Comparison of ENCODE assay signal across 18 cellular contexts in the genomic region with DNA sequence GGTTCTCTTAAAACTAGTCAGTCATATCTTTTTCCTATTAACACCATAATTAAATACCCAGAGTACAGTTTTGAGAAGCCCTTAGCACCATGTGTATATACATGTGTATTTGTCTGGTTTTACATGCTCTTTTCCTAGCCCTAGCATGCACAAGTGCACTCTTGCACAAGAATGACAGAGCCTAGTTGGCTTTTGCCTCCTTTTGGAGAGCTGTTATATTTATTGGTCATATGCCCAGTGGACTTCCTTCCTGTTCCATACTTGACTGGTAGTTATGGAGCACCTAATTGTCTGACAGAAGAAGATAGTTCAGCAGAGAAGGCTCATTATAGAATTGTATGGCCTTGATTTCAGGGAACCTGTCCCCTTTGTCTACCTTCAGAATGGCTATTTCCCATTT.
DNase-seq lines count a peak whose midpoint lies in the region; ATAC-seq and TF ChIP-seq lines count a peak whose summit lies in the region.
"Had no signal": no experiment of that assay in that cellular context is flagged by ENCODE, and none has a peak within 500 bp of the region (broad histone marks: within the 10 kb centered on the region; RNA-seq: fewer than 3 reads in every experiment).

No MANE protein-coding gene starts in this region.

- no peak for TF ChIP-seq RAD21 in IMR-90 (IDR thresholded peaks at IDR 0.05; ENCODE audit: low read length)

- H2AK9ac ChIP-seq in IMR-90 (replicated peaks; ENCODE audit: low read depth, low read length, poor library complexity) = no peak overlapping the region

- TF ChIP-seq POLR2A in IMR-90 (IDR thresholded peaks at IDR 0.05; ENCODE audit: low read depth, low read length) = no peak

- no peaks in the 10 kb centered on the region for H4K20me1 ChIP-seq in IMR-90 (ENCODE audit: insufficient read depth, low read length)

- DNase-seq in AG10803 (ENCODE audit: low read depth) = peak; percentile 16
- DNase-seq in IMR-90 = peak; percentile 6
- DNase-seq in dermis blood vessel endothelial cell = peak; percentile 15
- peak; percentile 53 for DNase-seq in fibroblast of the aortic adventitia (ENCODE audit: low read depth)
- DNase-seq in HK-2 (ENCODE audit: unreplicated experiment) = no peak
- no peak for DNase-seq in NCI-H345 treated with DMSO at 0.1 percent for 48 hours (lab: John Stamatoyannopoulos, UW; ENCODE audit: unreplicated experiment)
- DNase-seq in OCI-M2 (lab: John Stamatoyannopoulos, UW; ENCODE audit: unreplicated experiment) = no peak
- DNase-seq: CD8-positive, alpha-beta memory T cell; KG1; NCI-H1436; NCI-H1930; NCI-H2171; NCI-H446 treated with DMSO at 0.1 percent for 48 hours; NCI-H69; NK-92 treated with Interleukin-12 subunit alpha and Interleukin-12 subunit beta, amount 100 ng/mL, for 24 hours; Right ventricle myocardium superior had no signal

- H3K9me3 ChIP-seq in IMR-90 (ENCODE audit: control insufficient read depth, insufficient read depth, low read length) = no peaks in the 10 kb centered on the region

- no peak overlapping the region for H3K56ac ChIP-seq in IMR-90 (ENCODE audit: extremely low read depth, insufficient read depth, low read length)

- POLR2A ChIA-PET in IMR-90 (lab: Charles Lee; ENCODE audit: unreplicated experiment) = no interaction called here

- H2BK20ac ChIP-seq in IMR-90 (ENCODE audit: low read depth, low read length) = no peak overlapping the region

- H4K8ac ChIP-seq in IMR-90 (ENCODE audit: low read depth in 2 of 2, low read length in 2 of 2) = no peak overlapping the region

- H4K5ac ChIP-seq in IMR-90 (ENCODE audit: low read depth, low read length) = no peak overlapping the region

- no peaks in the 10 kb centered on the region for H3K4me1 ChIP-seq in IMR-90 (ENCODE audit: control insufficient read depth, insufficient read depth, low read length)

- H2BK15ac ChIP-seq in IMR-90 (ENCODE audit: low read depth, low read length) = no peak overlapping the region

- no peaks in the 10 kb centered on the region for H3K27me3 ChIP-seq in IMR-90 (ENCODE audit: control insufficient read depth, insufficient read depth, low read length)

- dilution Hi-C loops in IMR-90 (cut with HindIII; ENCODE audit: low sequenced_read_pairs, unreplicated experiment) = no loop called here

- H2AK5ac ChIP-seq in IMR-90 (ENCODE audit: low read depth, low read length) = no peak overlapping the region

- no peak overlapping the region for H2BK120ac ChIP-seq in IMR-90 (ENCODE audit: low read depth, low read length)

- no peak overlapping the region for H3K9ac ChIP-seq in IMR-90 (ENCODE audit: low read depth, low read length)

- no peaks in the 10 kb centered on the region for H3K79me1 ChIP-seq in IMR-90 (ENCODE audit: low read depth in 1 of 2, low read length in 2 of 2)

- H4K91ac ChIP-seq in IMR-90 (ENCODE audit: insufficient read depth, low read depth, low read length) = no peak overlapping the region

- H3K36me3 ChIP-seq in IMR-90 (ENCODE audit: control insufficient read depth, insufficient read depth, low read length) = no peaks in the 10 kb centered on the region; the same call in 1 of the 2 replicates

- intact Hi-C loops in IMR-90 (cut with micrococcal nuclease) = no loop called here

- no TSS peak for BruUV-seq in IMR-90 (replicated peaks; lab: Mats Ljungman, UMichigan)

- H3K14ac ChIP-seq in IMR-90 (replicated peaks; ENCODE audit: low read depth, low read length) = no peak overlapping the region

- H2AFZ ChIP-seq in IMR-90 (replicated peaks; ENCODE audit: low read length, poor library complexity) = no peak overlapping the region

- H2BK5ac ChIP-seq in IMR-90 (ENCODE audit: low read depth, low read length, poor library complexity, severe bottlenecking) = no peak overlapping the region

- H3K4me3 ChIP-seq in AG10803 (ENCODE audit: low read length) = no peak overlapping the region
- no peak overlapping the region for H3K4me3 ChIP-seq in IMR-90 (ENCODE audit: insufficient read depth, low read depth, low read length)
- H3K4me3 ChIP-seq in fibroblast of the aortic adventitia (ENCODE audit: low read depth, low read length) = no peak overlapping the region
- H3K4me3 ChIP-seq: SK-N-MC had no signal

- no peak overlapping the region for H3K4ac ChIP-seq in IMR-90 (ENCODE audit: low read depth, low read length)

- no peaks in the 10 kb centered on the region; the same call in 1 of the 2 replicates for H3K9me1 ChIP-seq in IMR-90 (ENCODE audit: insufficient read depth, low read length)

- no peak overlapping the region for H3K27ac ChIP-seq in IMR-90 (ENCODE audit: insufficient read depth, low read length)
- H3K27ac ChIP-seq: SK-N-MC had no signal

- TF ChIP-seq CTCF in AG10803 (conservative IDR thresholded peaks at IDR 0.05; ENCODE audit: low read length) (no peak), IMR-90 (conservative IDR thresholded peaks at IDR 0.05; ENCODE audit: low read depth, low read length) (no peak), fibroblast of the aortic adventitia (IDR thresholded peaks at IDR 0.05; ENCODE audit: insufficient read depth, low read length) (no peak)

- H3K4me2 ChIP-seq in IMR-90 (ENCODE audit: low read depth, low read length) = no peak overlapping the region

- CTCF ChIA-PET in IMR-90 (lab: Yijun Ruan, JAX) = interaction anchor here (0.9 to 1.9 kb wide), 2 partner anchors 22 to 33 kb away, joined by 3 to 6 read pairs; no protein-coding TSS in a partner anchor

- ATAC-seq in IMR-90 (ENCODE audit: low read depth) (no peak), HG03520 (IDR thresholded peaks at IDR 0.05; ENCODE audit: unreplicated experiment) (no peak)

- in situ Hi-C loops in IMR-90 (cut with MboI; ENCODE audit: low sequenced_read_pairs) = no loop called here

- H3K23ac ChIP-seq in IMR-90 (ENCODE audit: low read depth, low read length) = no peak overlapping the region

- H3K18ac ChIP-seq in IMR-90 (ENCODE audit: low read depth, low read length) = no peak overlapping the region

TF ChIP-seq in IMR-90, 13 proteins besides CTCF, POLR2A, EP300 and RAD21:
- TF ChIP-seq, protein P1, sequence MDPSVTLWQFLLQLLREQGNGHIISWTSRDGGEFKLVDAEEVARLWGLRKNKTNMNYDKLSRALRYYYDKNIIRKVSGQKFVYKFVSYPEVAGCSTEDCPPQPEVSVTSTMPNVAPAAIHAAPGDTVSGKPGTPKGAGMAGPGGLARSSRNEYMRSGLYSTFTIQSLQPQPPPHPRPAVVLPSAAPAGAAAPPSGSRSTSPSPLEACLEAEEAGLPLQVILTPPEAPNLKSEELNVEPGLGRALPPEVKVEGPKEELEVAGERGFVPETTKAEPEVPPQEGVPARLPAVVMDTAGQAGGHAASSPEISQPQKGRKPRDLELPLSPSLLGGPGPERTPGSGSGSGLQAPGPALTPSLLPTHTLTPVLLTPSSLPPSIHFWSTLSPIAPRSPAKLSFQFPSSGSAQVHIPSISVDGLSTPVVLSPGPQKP (IDR thresholded peaks at IDR 0.05; ENCODE audit: borderline replicate concordance, low read depth, low read length) = no peak
- no peak for TF ChIP-seq USF2 (IDR thresholded peaks at IDR 0.05; ENCODE audit: low read depth, low read length)
- TF ChIP-seq MXI1 (IDR thresholded peaks at IDR 0.05; ENCODE audit: borderline replicate concordance, low read depth, low read length) = no peak
- TF ChIP-seq SMC3 (IDR thresholded peaks at IDR 0.05; ENCODE audit: low read depth, low read length) = no peak
- no peak for TF ChIP-seq FOS (IDR thresholded peaks at IDR 0.05; ENCODE audit: low read depth, low read length)
- TF ChIP-seq RFX5 (IDR thresholded peaks at IDR 0.05; ENCODE audit: low read depth, low read length) = no peak
- TF ChIP-seq MAZ (IDR thresholded peaks at IDR 0.05; ENCODE audit: borderline replicate concordance, low read depth, low read length) = no peak
- TF ChIP-seq CEBPB (IDR thresholded peaks at IDR 0.05; ENCODE audit: low read depth, low read length) = no peak
- no peak for TF ChIP-seq MAFK (IDR thresholded peaks at IDR 0.05; ENCODE audit: low read depth, low read length)
- TF ChIP-seq CHD1 (IDR thresholded peaks at IDR 0.05; ENCODE audit: low read depth, low read length) = no peak
- no peak for TF ChIP-seq BHLHE40 (IDR thresholded peaks at IDR 0.05; ENCODE audit: low read depth, low read length)
- no peak for TF ChIP-seq NFE2L2 (IDR thresholded peaks at IDR 0.05; ENCODE audit: low read depth, low read length)
- TF ChIP-seq RCOR1 (IDR thresholded peaks at IDR 0.05; ENCODE audit: insufficient replicate concordance, low read length) = no peak
TF ChIP-seq in IMR-90: peak in this region for 0.

Comparison
In these comparisons a context has a peak if more than half of its experiments do, and no peak if none do; other contexts are left out.
1. DNase-seq: peak in AG10803 (single experiment), IMR-90 (single experiment), dermis blood vessel endothelial cell (single experiment) and fibroblast of the aortic adventitia (single experiment); none in HK-2 (single experiment), NCI-H345 treated with DMSO at 0.1 percent for 48 hours (single experiment) and OCI-M2 (single experiment).